Comparison of ENCODE assay signal across 24 cellular contexts in genomic region chr5:40939753-40940152, GRCh38. TPM values are rescaled to one million over a fixed set of nuclear protein-coding genes. Genes with fewer than 3 reads are reported as not detected.
"Had no signal": no experiment of that assay in that cellular context is flagged by ENCODE, and none has a peak within 500 bp of the region (broad histone marks: within the 10 kb centered on the region; RNA-seq: fewer than 3 reads in every experiment).

No MANE protein-coding gene starts in this region.

- H3K4me1 ChIP-seq: breast epithelium, left ventricle myocardium inferior, spleen, upper lobe of right lung had no signal

- H3K27ac Mint-ChIP-seq: activated naive CD8-positive, alpha-beta T cell; activated T-cell treated with anti-CD3 and anti-CD28 coated beads, Interleukin-2, amount 50 U/mL, for 24 hours; activated T-helper 17 cell treated with anti-CD3 and anti-CD28 coated beads, Interleukin-2, amount 50 U/mL, for 72 hours; mesothelial cell of epicardium; naive thymus-derived CD8-positive, alpha-beta T cell; progenitor cell of endocrine pancreas; WTC11 had no signal

- H3K36me3 ChIP-seq: breast epithelium had no signal

- H3K36me3 Mint-ChIP-seq: activated naive CD8-positive, alpha-beta T cell; mesothelial cell of epicardium; naive thymus-derived CD8-positive, alpha-beta T cell; WTC11 had no signal

- H3K27ac ChIP-seq: breast epithelium, left ventricle myocardium inferior, spleen, upper lobe of right lung had no signal

- DNase-seq: activated CD8-positive, alpha-beta memory T cell treated with anti-CD3 and anti-CD28 coated beads for 24 hours; activated CD8-positive, alpha-beta memory T cell treated with anti-CD3 and anti-CD28 coated beads, Interleukin-2, amount 50 U/mL, for 4 hours; activated naive CD4-positive, alpha-beta T cell; activated T-cell treated with anti-CD3 and anti-CD28 coated beads, Interleukin-2, amount 50 U/mL, for 24 hours; effector memory CD4-positive, alpha-beta T cell; foreskin melanocyte; glutamatergic neuron; hippocampal formation; left ventricle myocardium inferior; mammary epithelial cell; naive thymus-derived CD8-positive, alpha-beta T cell; retina; spleen; stimulated activated CD4-positive, alpha-beta T cell treated with anti-CD3 and anti-CD28 coated beads, Interleukin-4, amount 100 ng/mL, for 1 hour; stimulated activated naive CD8-positive, alpha-beta T cell treated with anti-CD3 and anti-CD28 coated beads, Interleukin-15, Interleukin-2, amounts not matched to agents 100 U/mL and 50 U/mL, for 24 hours; upper lobe of right lung had no signal

- ATAC-seq: activated T-helper 17 cell treated with anti-CD3 and anti-CD28 coated beads, Interleukin-2, amount 50 U/mL, for 72 hours; esophagus mucosa; naive thymus-derived CD8-positive, alpha-beta T cell; stimulated activated naive CD8-positive, alpha-beta T cell treated with anti-CD3 and anti-CD28 coated beads, Interleukin-15, Interleukin-2, amounts not matched to agents 100 U/mL and 50 U/mL, for 24 hours; upper lobe of right lung; WTC11 had no signal

- H3K27me3 Mint-ChIP-seq: activated T-cell treated with anti-CD3 and anti-CD28 coated beads, Interleukin-2, amount 50 U/mL, for 24 hours; progenitor cell of endocrine pancreas had no signal

- H3K27me3 ChIP-seq: breast epithelium, spleen, upper lobe of right lung had no signal

- H3K4me3 Mint-ChIP-seq: activated naive CD8-positive, alpha-beta T cell; activated T-cell treated with anti-CD3 and anti-CD28 coated beads, Interleukin-2, amount 50 U/mL, for 24 hours; activated T-helper 17 cell treated with anti-CD3 and anti-CD28 coated beads, Interleukin-2, amount 50 U/mL, for 72 hours; central memory CD8-positive, alpha-beta T cell; mesothelial cell of epicardium; naive thymus-derived CD8-positive, alpha-beta T cell; WTC11 had no signal

- H3K9me3 ChIP-seq: breast epithelium, left ventricle myocardium inferior, spleen, upper lobe of right lung had no signal

- H3K9me3 Mint-ChIP-seq: activated T-cell treated with anti-CD3 and anti-CD28 coated beads, Interleukin-2, amount 50 U/mL, for 24 hours; activated T-helper 17 cell treated with anti-CD3 and anti-CD28 coated beads, Interleukin-2, amount 50 U/mL, for 72 hours; central memory CD8-positive, alpha-beta T cell; mesothelial cell of epicardium had no signal

- H3K4me1 Mint-ChIP-seq: activated T-helper 17 cell treated with anti-CD3 and anti-CD28 coated beads, Interleukin-2, amount 50 U/mL, for 72 hours; central memory CD8-positive, alpha-beta T cell; mesothelial cell of epicardium; naive thymus-derived CD8-positive, alpha-beta T cell had no signal

- H3K4me3 ChIP-seq: breast epithelium, left ventricle myocardium inferior, spleen, upper lobe of right lung had no signal

RNA-seq across cellular contexts. Expression of gene C7, which starts 30.5 kb away (rescaled TPM):
- total RNA-seq: activated T-helper 17 cell treated with anti-CD3 and anti-CD28 coated beads, Interleukin-2, amount 50 U/mL, for 72 hours; mammary epithelial cell; naive thymus-derived CD8-positive, alpha-beta T cell had no signal
